ENCODE assay signal across 8 cellular contexts in genomic region chr1:39142394-39143060, GRCh38.
DNase-seq lines count a peak whose midpoint lies in the region; ATAC-seq and TF ChIP-seq lines count a peak whose summit lies in the region.

No MANE protein-coding gene starts in this region.

- TF ChIP-seq POLR2A in right lobe of liver (IDR thresholded peaks at IDR 0.05) = no peak

- H3K9me3 ChIP-seq in right lobe of liver = no peaks in the 10 kb centered on the region

- intact Hi-C loops in right lobe of liver (cut with DNase I) = no loop called here

- no peaks in the 10 kb centered on the region for H3K36me3 ChIP-seq in right lobe of liver

- ATAC-seq in right lobe of liver (peak; percentile 26 to 57 (median 42)), HG03097 (IDR thresholded peaks at IDR 0.05; ENCODE audit: low FRiP score, unreplicated experiment) (no peak), HG03280 (IDR thresholded peaks at IDR 0.05; ENCODE audit: unreplicated experiment) (no peak)

- peak overlapping the region; percentile 12 for H3K27ac ChIP-seq in caudate nucleus (ENCODE audit: low read depth, low read length)
- no peak overlapping the region for H3K27ac ChIP-seq in right lobe of liver

- no peak overlapping the region for H3K4me3 ChIP-seq in right lobe of liver

- no peak for TF ChIP-seq CTCF in right lobe of liver (IDR thresholded peaks at IDR 0.05)

- WGBS in right lobe of liver (ENCODE audit: insufficient coverage, low coverage, low lambda C conversion rate, missing lambda C conversion rate) = 70% methylated on average over 3 of the region's 3 CpGs

- peaks cover 0 to 12% (median 2%) of the 10 kb centered on the region in 4 donors for H3K4me1 ChIP-seq in right lobe of liver

- H3K27me3 ChIP-seq in right lobe of liver = no peaks in the 10 kb centered on the region

- DNase-seq in NCI-H748 (lab: John Stamatoyannopoulos, UW; ENCODE audit: unreplicated experiment) (peak; percentile 1), NCI-H748 treated with DMSO at 0.1 percent for 48 hours (lab: John Stamatoyannopoulos, UW) (no peak), caudate nucleus (lab: John Stamatoyannopoulos, UW) (peak in 3 of 61 donors; percentile 36 to 75 (median 40)), right lobe of liver (no peak), SW 1271 (lab: John Stamatoyannopoulos, UW) (no peak)
- DNase-seq in stimulated activated CD4-positive, alpha-beta T cell treated with anti-CD3 and anti-CD28 coated beads, Interleukin-4, amount 100 ng/mL, for 24 hours = no peak

Comparison
In these comparisons a context has a peak if more than half of its experiments do, and no peak if none do; other contexts are left out.
1. ATAC-seq: peak in right lobe of liver (4 of 4); none in HG03097 (single experiment) and HG03280 (single experiment).